12 cellular contexts compared by ENCODE assay signal in the genomic region with DNA sequence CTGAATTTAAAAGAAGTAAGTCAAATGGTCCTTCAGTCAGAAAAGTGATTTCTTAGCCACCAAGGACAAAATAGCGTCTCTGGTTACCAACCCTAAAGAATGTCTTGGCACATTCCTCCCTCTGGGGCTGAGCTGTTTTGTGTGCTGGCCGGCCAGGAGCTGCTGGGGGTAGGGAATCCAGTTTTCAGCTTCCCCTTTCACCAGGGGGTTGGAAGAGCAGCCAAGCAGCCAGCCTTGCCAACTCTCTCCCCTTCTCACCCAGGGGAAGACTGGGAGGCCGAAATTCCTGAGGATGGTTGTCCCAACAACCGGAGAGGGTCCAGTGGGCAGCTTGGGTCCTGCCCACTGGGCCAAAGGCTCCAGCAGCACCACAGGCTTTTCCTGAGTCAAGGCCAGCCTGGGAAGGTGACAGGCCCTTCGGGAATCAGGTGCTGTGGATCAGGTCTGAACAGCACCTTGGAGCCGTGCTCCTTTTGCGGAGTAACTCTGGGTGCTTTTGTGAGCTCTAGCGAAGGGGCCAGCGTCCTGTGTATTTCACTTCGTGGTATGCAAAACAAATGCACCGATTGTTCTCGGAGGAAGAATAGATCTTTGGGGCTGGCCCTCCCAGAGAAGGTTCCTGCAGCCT. TPM values are rescaled to one million over a fixed set of nuclear protein-coding genes. Genes with fewer than 3 reads are reported as not detected.
A peak's percentile ranks its signal among the peaks of the same experiment; 100 is the strongest.
DNase-seq lines count a peak whose midpoint lies in the region; ATAC-seq and TF ChIP-seq lines count a peak whose summit lies in the region.
"Had no signal": no experiment of that assay in that cellular context is flagged by ENCODE, and none has a peak within 500 bp of the region (broad histone marks: within the 10 kb centered on the region; RNA-seq: fewer than 3 reads in every experiment).

No MANE protein-coding gene starts in this region.

- DNase-seq in SIG-M5 treated with dmso at 0.1 percent for 504 hours (lab: John Stamatoyannopoulos, UW; ENCODE audit: unreplicated experiment), result peak; percentile 23
- no peak for DNase-seq in SIG-M5 (lab: John Stamatoyannopoulos, UW)
- DNase-seq in breast epithelium (ENCODE audit: low spot score in 2 of 2), result peak; percentile 69 to 81
- DNase-seq in kidney epithelial cell (ENCODE audit: low read depth), result no peak
- no peak for DNase-seq in type B pancreatic cell (ENCODE audit: extremely low spot score, unreplicated experiment)
- DNase-seq in activated T-cell treated with anti-CD3 and anti-CD28 coated beads, Interleukin-2, amount 50 U/mL, for 72 hours, result no peak
- DNase-seq in NCI-H2081 (lab: John Stamatoyannopoulos, UW), result no peak
- DNase-seq: BE2C; stimulated activated CD4-positive, alpha-beta T cell treated with anti-CD3 and anti-CD28 coated beads, Interleukin-4, amount 100 ng/mL, for 1 hour had no signal

- TF ChIP-seq POLR2A in breast epithelium (IDR thresholded peaks at IDR 0.05), result no peak

- TF ChIP-seq CTCF in breast epithelium (IDR thresholded peaks at IDR 0.05) (peak; percentile 32 to 80 (median 48)), kidney epithelial cell (IDR thresholded peaks at IDR 0.05; ENCODE audit: insufficient read depth, low read length, poor library complexity, severe bottlenecking) (peak; percentile 62), type B pancreatic cell (conservative IDR thresholded peaks at IDR 0.05) (peak; percentile 76)

- H3K9me3 Mint-ChIP-seq in type B pancreatic cell, result no peaks in the 10 kb centered on the region
- no peaks in the 10 kb centered on the region for H3K9me3 Mint-ChIP-seq in activated T-cell treated with anti-CD3 and anti-CD28 coated beads, Interleukin-2, amount 50 U/mL, for 72 hours
- H3K9me3 Mint-ChIP-seq: central memory CD8-positive, alpha-beta T cell had no signal

- H3K4me1 Mint-ChIP-seq in type B pancreatic cell (ENCODE audit: unreplicated experiment), result peaks cover 38% of the 10 kb centered on the region
- H3K4me1 Mint-ChIP-seq in activated T-cell treated with anti-CD3 and anti-CD28 coated beads, Interleukin-2, amount 50 U/mL, for 72 hours (ENCODE audit: low read depth), result peaks cover 5% of the 10 kb centered on the region
- H3K4me1 Mint-ChIP-seq: central memory CD8-positive, alpha-beta T cell had no signal

- ATAC-seq in activated T-cell treated with anti-CD3 and anti-CD28 coated beads, Interleukin-2, amount 50 U/mL, for 72 hours (replicated peaks in 1 of 2), result no peak
- ATAC-seq in HG03442 (IDR thresholded peaks at IDR 0.05; ENCODE audit: unreplicated experiment), result no peak

- H3K27me3 ChIP-seq in breast epithelium (no peaks in the 10 kb centered on the region), kidney epithelial cell (ENCODE audit: control insufficient read depth, insufficient read depth, low read length) (no peaks in the 10 kb centered on the region)

- H3K27ac ChIP-seq in breast epithelium, result peak overlapping the region; percentile 88

- intact Hi-C loops in breast epithelium (cut with DNase I; ENCODE audit: low total_unique reads), result loop anchor here (10.0 kb wide), 1 partner anchor 59 kb away; no protein-coding TSS in a partner anchor

- H3K36me3 Mint-ChIP-seq in type B pancreatic cell, result peaks cover 4% of the 10 kb centered on the region
- no peaks in the 10 kb centered on the region for H3K36me3 Mint-ChIP-seq in activated T-cell treated with anti-CD3 and anti-CD28 coated beads, Interleukin-2, amount 50 U/mL, for 72 hours (ENCODE audit: insufficient read depth in 2 of 2)

- H3K4me1 ChIP-seq in breast epithelium, result peaks cover 0 to 17% of the 10 kb centered on the region in 2 donors
- H3K4me1 ChIP-seq: BE2C had no signal

- H3K4me3 Mint-ChIP-seq in type B pancreatic cell, result peak overlapping the region; percentile 88
- no peak overlapping the region for H3K4me3 Mint-ChIP-seq in activated T-cell treated with anti-CD3 and anti-CD28 coated beads, Interleukin-2, amount 50 U/mL, for 72 hours
- H3K4me3 Mint-ChIP-seq: central memory CD8-positive, alpha-beta T cell had no signal

- H3K27me3 Mint-ChIP-seq in type B pancreatic cell, result peaks cover 4% of the 10 kb centered on the region
- peaks cover 24% of the 10 kb centered on the region for H3K27me3 Mint-ChIP-seq in activated T-cell treated with anti-CD3 and anti-CD28 coated beads, Interleukin-2, amount 50 U/mL, for 72 hours (ENCODE audit: low read depth)

- peak overlapping the region in 2 of 3 donors; percentile 11 to 44 for H3K4me3 ChIP-seq in breast epithelium
- peak overlapping the region; percentile 9 for H3K4me3 ChIP-seq in kidney epithelial cell (ENCODE audit: low read depth, low read length)

- peak overlapping the region; percentile 87 for H3K27ac Mint-ChIP-seq in type B pancreatic cell
- H3K27ac Mint-ChIP-seq in activated T-cell treated with anti-CD3 and anti-CD28 coated beads, Interleukin-2, amount 50 U/mL, for 72 hours, result no peak overlapping the region

- H3K36me3 ChIP-seq in breast epithelium, result no peaks in the 10 kb centered on the region
- H3K36me3 ChIP-seq in kidney epithelial cell (ENCODE audit: control insufficient read depth, insufficient read depth, low read length), result no peaks in the 10 kb centered on the region
- H3K36me3 ChIP-seq: BE2C had no signal

- H3K9me3 ChIP-seq in breast epithelium, result no peaks in the 10 kb centered on the region
- H3K9me3 ChIP-seq: BE2C had no signal

RNA-seq across cellular contexts. Expression of a gene that starts 4.2 kb away (rescaled TPM):
- 10 to 100 TPM in 2 of 3 donors, under 1 TPM in 1; 0.96 to 59.9 (median 59.6) TPM for total RNA-seq in breast epithelium
- total RNA-seq in kidney epithelial cell, result 118 and 121 TPM in 2 replicates
- 80.1 and 183 TPM in 2 replicates for total RNA-seq in type B pancreatic cell (ENCODE audit: low replicate concordance)
- under 1 TPM in 1 of 2 donors, not detected in 1; 0.35 TPM for total RNA-seq in activated T-cell treated with anti-CD3 and anti-CD28 coated beads, Interleukin-2, amount 50 U/mL, for 72 hours
- total RNA-seq: OCI-LY7 had no signal

Comparison
In these comparisons a context has a peak if more than half of its experiments do, and no peak if none do; other contexts are left out.
1. DNase-seq: peak in SIG-M5 treated with dmso at 0.1 percent for 504 hours (single experiment) and breast epithelium (2 of 2); none in SIG-M5 (single experiment), kidney epithelial cell (single experiment), type B pancreatic cell (single experiment), activated T-cell treated with anti-CD3 and anti-CD28 coated beads, Interleukin-2, amount 50 U/mL, for 72 hours (0 of 2) and NCI-H2081 (0 of 2).
2. Peak in every context shown above with its lines, with median percentiles within 50 percentile points of each other: CTCF ChIP-seq.